22 cellular contexts compared by ENCODE assay signal in genomic region chr6:137768935-137769334, GRCh38.
A peak's percentile ranks its signal among the peaks of the same experiment; 100 is the strongest.
DNase-seq lines count a peak whose midpoint lies in the region; ATAC-seq, FAIRE-seq and TF ChIP-seq lines count a peak whose summit lies in the region.
"Had no signal": no experiment of that assay in that cellular context is flagged by ENCODE, and none has a peak within 500 bp of the region (broad histone marks: within the 10 kb centered on the region; RNA-seq: fewer than 3 reads in every experiment).

No MANE protein-coding gene starts in this region.

- WGBS in HepG2 (ENCODE audit: low lambda C conversion rate): 86% methylated on average over 1 of the region's 1 CpG
- WGBS in right lobe of liver (ENCODE audit: insufficient coverage, low coverage, low lambda C conversion rate, missing lambda C conversion rate): 100% methylated on average over 1 of the region's 1 CpG
- 97% methylated on average over 1 of the region's 1 CpG for WGBS in prostate gland

- H3F3A ChIP-seq in Loucy (ENCODE audit: low read depth): peaks cover 9% of the 10 kb centered on the region

- H3K9me3 ChIP-seq in HepG2 (ENCODE audit: low read length) (peaks cover 12% of the 10 kb centered on the region; the same call in 1 of the 2 replicates), right lobe of liver (no peaks in the 10 kb centered on the region), Loucy (ENCODE audit: insufficient read depth, low read depth, low read length) (no peaks in the 10 kb centered on the region), upper lobe of right lung (no peaks in the 10 kb centered on the region), prostate gland (no peaks in the 10 kb centered on the region)
- H3K9me3 ChIP-seq in effector memory CD4-positive, alpha-beta T cell (ENCODE audit: control insufficient read depth, low read length): no peaks in the 10 kb centered on the region
- H3K9me3 ChIP-seq: ascending aorta, thyroid gland had no signal

- no peaks in the 10 kb centered on the region for H3K9me2 ChIP-seq in Loucy (replicated peaks; ENCODE audit: low read depth, low read length)

- DNase-seq in HepG2 (ENCODE audit: low spot score): no peak
- no peak for DNase-seq in right lobe of liver
- no peak for DNase-seq in effector memory CD4-positive, alpha-beta T cell
- DNase-seq in upper lobe of right lung: no peak
- DNase-seq in NCI-H2029 treated with DMSO at 0.1 percent for 48 hours (lab: John Stamatoyannopoulos, UW): no peak
- DNase-seq in NAMALWA (ENCODE audit: low spot score): no peak
- no peak for DNase-seq in prostate gland (ENCODE audit: low spot score)
- DNase-seq: activated gamma-delta T cell treated with Interleukin-2 at 50 U/mL for 16 hours, cerebellar nuclear complex, DMS79 treated with DMSO at 0.1 percent for 48 hours, H7, left cardiac atrium, mesendoderm, natural killer cell, NCI-H1436 treated with DMSO at 0.1 percent for 48 hours, NCI-H69, posterior cingulate gyrus, Right ventricle myocardium superior, SW 1271, thyroid gland had no signal

- H3K27ac ChIP-seq in HepG2 (ENCODE audit: extremely low read length, insufficient read depth, low read length): no peak overlapping the region
- H3K27ac ChIP-seq in right lobe of liver: no peak overlapping the region
- H3K27ac ChIP-seq in effector memory CD4-positive, alpha-beta T cell (ENCODE audit: insufficient read depth, low read length, poor library complexity, severe bottlenecking): peak overlapping the region; percentile 34
- peak overlapping the region; percentile 9 for H3K27ac ChIP-seq in upper lobe of right lung
- H3K27ac ChIP-seq in prostate gland: no peak overlapping the region
- H3K27ac ChIP-seq: ascending aorta, thyroid gland had no signal

- no peak for TF ChIP-seq CTCF in HepG2 (CRISPR knock-in tag; IDR thresholded peaks at IDR 0.05)
- TF ChIP-seq CTCF in right lobe of liver (IDR thresholded peaks at IDR 0.05): no peak
- TF ChIP-seq CTCF in Loucy (conservative IDR thresholded peaks at IDR 0.05; ENCODE audit: low read length): no peak
- no peak for TF ChIP-seq CTCF in upper lobe of right lung (IDR thresholded peaks at IDR 0.05)
- no peak for TF ChIP-seq CTCF in prostate gland (IDR thresholded peaks at IDR 0.05)

- no peak for TF ChIP-seq RAD21 in HepG2 (CRISPR knock-in tag; IDR thresholded peaks at IDR 0.05)

- H3K27me3 ChIP-seq in HepG2 (ENCODE audit: control insufficient read depth in 1 of 2, insufficient read depth in 2 of 2, low read length in 2 of 2): no peaks in the 10 kb centered on the region
- H3K27me3 ChIP-seq in right lobe of liver: no peaks in the 10 kb centered on the region
- no peaks in the 10 kb centered on the region for H3K27me3 ChIP-seq in Loucy (ENCODE audit: insufficient read depth, low read length, poor library complexity, severe bottlenecking)
- H3K27me3 ChIP-seq in effector memory CD4-positive, alpha-beta T cell (replicated peaks; ENCODE audit: control insufficient read depth, insufficient read depth, low read length, poor library complexity, severe bottlenecking): no peaks in the 10 kb centered on the region
- H3K27me3 ChIP-seq in upper lobe of right lung: no peaks in the 10 kb centered on the region
- H3K27me3 ChIP-seq in prostate gland (replicated peaks; ENCODE audit: insufficient read depth): no peaks in the 10 kb centered on the region
- H3K27me3 ChIP-seq: ascending aorta, thyroid gland had no signal

- H3K4me2 ChIP-seq in HepG2 (ENCODE audit: low read depth, low read length) (no peak overlapping the region), Loucy (ENCODE audit: low read depth, low read length, poor library complexity, severe bottlenecking) (peak overlapping the region; percentile 81)

- CTCF ChIA-PET in HepG2 (lab: Yijun Ruan, JAX; ENCODE audit: low intra/inter-chr PET ratio, low total read pairs): no interaction called here

- peaks cover 16% of the 10 kb centered on the region for H3K4me1 ChIP-seq in HepG2 (ENCODE audit: insufficient read depth, low read length)
- H3K4me1 ChIP-seq in right lobe of liver: no peaks in the 10 kb centered on the region
- peaks cover 42% of the 10 kb centered on the region for H3K4me1 ChIP-seq in Loucy (ENCODE audit: insufficient read depth, low read length, poor library complexity, severe bottlenecking)
- H3K4me1 ChIP-seq in effector memory CD4-positive, alpha-beta T cell (ENCODE audit: control insufficient read depth, insufficient read depth, low read length, poor library complexity, severe bottlenecking): no peaks in the 10 kb centered on the region
- H3K4me1 ChIP-seq in upper lobe of right lung: no peaks in the 10 kb centered on the region
- no peaks in the 10 kb centered on the region for H3K4me1 ChIP-seq in prostate gland (replicated peaks)
- H3K4me1 ChIP-seq: ascending aorta had no signal

- no peaks in the 10 kb centered on the region for H3K36me3 ChIP-seq in HepG2 (replicated peaks in 1 of 2; ENCODE audit: control insufficient read depth in 1 of 2, insufficient read depth in 2 of 2, low read length in 2 of 2)
- H3K36me3 ChIP-seq in right lobe of liver: no peaks in the 10 kb centered on the region
- no peaks in the 10 kb centered on the region for H3K36me3 ChIP-seq in Loucy (ENCODE audit: insufficient read depth, low read length)
- no peaks in the 10 kb centered on the region for H3K36me3 ChIP-seq in effector memory CD4-positive, alpha-beta T cell (ENCODE audit: control insufficient read depth, insufficient read depth, low read length)
- no peaks in the 10 kb centered on the region for H3K36me3 ChIP-seq in upper lobe of right lung
- H3K36me3 ChIP-seq in prostate gland: no peaks in the 10 kb centered on the region
- H3K36me3 ChIP-seq: ascending aorta, thyroid gland had no signal

- ATAC-seq in HepG2 (no peak), right lobe of liver (no peak), upper lobe of right lung (no peak)
- ATAC-seq: left cardiac atrium had no signal

- no peaks in the 10 kb centered on the region for H4K20me1 ChIP-seq in HepG2 (ENCODE audit: insufficient read depth, low read length)
- H4K20me1 ChIP-seq in Loucy (ENCODE audit: insufficient read depth, low read length, poor library complexity, severe bottlenecking): no peaks in the 10 kb centered on the region

- H3K4me3 ChIP-seq in HepG2 (replicated peaks in 1 of 3; ENCODE audit: insufficient read depth in 1 of 3, low read depth in 2 of 3, low read length in 3 of 3) (no peak overlapping the region), right lobe of liver (no peak overlapping the region), Loucy (ENCODE audit: low read length, poor library complexity, severe bottlenecking) (peak overlapping the region; percentile 52), upper lobe of right lung (no peak overlapping the region), prostate gland (no peak overlapping the region)
- no peak overlapping the region for H3K4me3 ChIP-seq in effector memory CD4-positive, alpha-beta T cell (ENCODE audit: insufficient read depth, low read depth, low read length, poor library complexity, severe bottlenecking)
- H3K4me3 ChIP-seq: ascending aorta, thyroid gland had no signal

- no peak for TF ChIP-seq EP300 in HepG2 (IDR thresholded peaks at IDR 0.05; ENCODE audit: low read depth in 2 of 2, low read length in 2 of 2)
- TF ChIP-seq EP300 in HepG2 (CRISPR knock-in tag; IDR thresholded peaks at IDR 0.05; ENCODE audit: borderline replicate concordance): no peak

- BruUV-seq in HepG2 (replicated peaks; lab: Mats Ljungman, UMichigan): no TSS peak

- in situ Hi-C loops in HepG2 (cut with HindIII; ENCODE audit: extremely low pct_ligation_motif_present, low pct_unique_long_range_greater_than_20kb): no loop called here

- H3K9ac ChIP-seq in HepG2 (ENCODE audit: insufficient read depth, low read depth, low read length): no peak overlapping the region
- H3K9ac ChIP-seq in Loucy (ENCODE audit: low read depth, low read length, poor library complexity, severe bottlenecking): peak overlapping the region; percentile 49

- FAIRE-seq in HepG2 (lab: Jason Lieb, UNC): no peak

- TF ChIP-seq POLR2A in HepG2 (IDR thresholded peaks at IDR 0.05; ENCODE audit: insufficient read depth in 1 of 2, low read depth in 2 of 2, low read length in 2 of 2): no peak
- TF ChIP-seq POLR2A in right lobe of liver (IDR thresholded peaks at IDR 0.05): no peak
- TF ChIP-seq POLR2A in prostate gland (IDR thresholded peaks at IDR 0.05): no peak

- H2AFZ ChIP-seq in HepG2 (ENCODE audit: low read length): no peak overlapping the region
- H2AFZ ChIP-seq in Loucy (ENCODE audit: low read length): no peak overlapping the region

- intact Hi-C loops in HepG2 (cut with micrococcal nuclease; ENCODE audit: unreplicated experiment): no loop called here
- intact Hi-C loops in right lobe of liver (cut with DNase I): no loop called here
- intact Hi-C loops in upper lobe of right lung (cut with DNase I): no loop called here
- intact Hi-C loops in prostate gland (cut with DNase I): no loop called here

- POLR2A ChIA-PET in HepG2 (lab: Yijun Ruan, JAX): no interaction called here

- H3K79me2 ChIP-seq in HepG2 (ENCODE audit: insufficient read depth, low read length): no peaks in the 10 kb centered on the region
- no peaks in the 10 kb centered on the region for H3K79me2 ChIP-seq in Loucy (ENCODE audit: insufficient read depth, low read length)

TF ChIP-seq in HepG2, 621 proteins besides CTCF, POLR2A, EP300 and RAD21 (continues in another document):
- peak; percentile 63 for TF ChIP-seq CEBPB (IDR thresholded peaks at IDR 0.05; ENCODE audit: borderline replicate concordance, low read depth, low read length)
- TF ChIP-seq CEBPG (CRISPR knock-in tag; IDR thresholded peaks at IDR 0.05): 0 out of 2 replicates have a peak, but pooled peaks have one; percentile 17
- no peak for TF ChIP-seq THAP9 (CRISPR knock-in tag; IDR thresholded peaks at IDR 0.05; ENCODE audit: borderline replicate concordance)

Comparison
In these comparisons a context has a peak if more than half of its experiments do, and no peak if none do; other contexts are left out.
1. H3K27ac ChIP-seq: peak in effector memory CD4-positive, alpha-beta T cell (single experiment) and upper lobe of right lung (single experiment); none in HepG2 (single experiment), right lobe of liver (0 of 3) and prostate gland (0 of 2).